Comparison of ENCODE assay signal across 8 cellular contexts in genomic region chr22:43136255-43136654, GRCh38. TPM values are rescaled to one million over a fixed set of nuclear protein-coding genes. Genes with fewer than 3 reads are reported as not detected.
A peak's percentile ranks its signal among the peaks of the same experiment; 100 is the strongest.
DNase-seq lines count a peak whose midpoint lies in the region; ATAC-seq and TF ChIP-seq lines count a peak whose summit lies in the region.

No MANE protein-coding gene starts in this region.

- TF ChIP-seq POLR2A in vagina (IDR thresholded peaks at IDR 0.05): no peak

- peak; percentile 96 for ATAC-seq in GM23338
- no peak for ATAC-seq in HG03135 (IDR thresholded peaks at IDR 0.05; ENCODE audit: unreplicated experiment)
- ATAC-seq in GM21737 (IDR thresholded peaks at IDR 0.05; ENCODE audit: unreplicated experiment): no peak

- H3K4me2 ChIP-seq in GM23338: no peak overlapping the region

- H3K27ac ChIP-seq in GM23338 (ENCODE audit: low read depth) (0 out of 2 replicates have a peak overlapping the region, but pooled peaks have one; percentile 14), vagina (no peak overlapping the region)

- intact Hi-C loops in vagina (cut with DNase I): no loop called here

- H3K36me3 Mint-ChIP-seq in GM23338 (ENCODE audit: low read depth) (peaks cover 68% of the 10 kb centered on the region; the same call in 2 of the 3 replicates), neural crest cell (ENCODE audit: low read depth) (peaks cover 16% of the 10 kb centered on the region)

- H3K9me2 ChIP-seq in GM23338 (ENCODE audit: insufficient read depth): no peaks in the 10 kb centered on the region

- H3K4me1 ChIP-seq in GM23338 (ENCODE audit: insufficient read depth) (no peaks in the 10 kb centered on the region), vagina (peaks cover 11% of the 10 kb centered on the region)

- H3K9me3 ChIP-seq in vagina: no peaks in the 10 kb centered on the region

- H3K4me3 Mint-ChIP-seq in GM23338 (no peak overlapping the region), neural crest cell (peak overlapping the region; percentile 57)

- H3F3A ChIP-seq in GM23338 (replicated peaks; ENCODE audit: low read depth): no peaks in the 10 kb centered on the region

- H3K79me2 ChIP-seq in GM23338 (replicated peaks; ENCODE audit: insufficient read depth): no peaks in the 10 kb centered on the region

- peaks cover 4% of the 10 kb centered on the region; the same call in 1 of the 2 replicates for H4K20me1 ChIP-seq in GM23338 (replicated peaks; ENCODE audit: insufficient read depth)

- H3K27me3 ChIP-seq in GM23338 (ENCODE audit: insufficient read depth) (no peaks in the 10 kb centered on the region), vagina (no peaks in the 10 kb centered on the region)

- H3K4me1 Mint-ChIP-seq in GM23338 (no peaks in the 10 kb centered on the region), neural crest cell (peaks cover 8% of the 10 kb centered on the region)

- H3K27ac Mint-ChIP-seq in GM23338: no peak overlapping the region; the same call in 1 of the 2 replicates
- H3K27ac Mint-ChIP-seq in neural crest cell (ENCODE audit: unreplicated experiment): no peak overlapping the region

- peaks cover 4% of the 10 kb centered on the region for H3K27me3 Mint-ChIP-seq in GM23338 (ENCODE audit: insufficient read depth, low read depth, poor library complexity)
- no peaks in the 10 kb centered on the region for H3K27me3 Mint-ChIP-seq in neural crest cell (ENCODE audit: low read depth)

- TF ChIP-seq CTCF in GM23338 (conservative IDR thresholded peaks at IDR 0.05; ENCODE audit: low read depth in 2 of 2) (peak; percentile 58 to 80), WI38 (IDR thresholded peaks at IDR 0.05; ENCODE audit: low read depth, low read length) (peak; percentile 79), epithelial cell of proximal tubule (conservative IDR thresholded peaks at IDR 0.05; ENCODE audit: low read depth, low read length) (peak; percentile 76), neural crest cell (conservative IDR thresholded peaks at IDR 0.05) (peak; percentile 72), vagina (IDR thresholded peaks at IDR 0.05) (peak in 1 of 3 experiments; percentile 41)

- no peaks in the 10 kb centered on the region for H3K9me3 Mint-ChIP-seq in GM23338
- no peaks in the 10 kb centered on the region for H3K9me3 Mint-ChIP-seq in neural crest cell

- H3K36me3 ChIP-seq in GM23338 (ENCODE audit: insufficient read depth): peaks cover 4% of the 10 kb centered on the region; the same call in 1 of the 2 replicates
- peaks cover 0 to 77% of the 10 kb centered on the region in 2 donors for H3K36me3 ChIP-seq in vagina

- H3K4me3 ChIP-seq in GM23338 (no peak overlapping the region), WI38 (ENCODE audit: low read depth, low read length) (no peak overlapping the region), epithelial cell of proximal tubule (ENCODE audit: low read depth, low read length) (no peak overlapping the region), vagina (no peak overlapping the region)

- no peak overlapping the region for H2AFZ ChIP-seq in GM23338

- peak; percentile 36 for DNase-seq in Ammon's horn (ENCODE audit: low spot score)
- DNase-seq in GM23338 (ENCODE audit: low spot score): peak; percentile 74
- DNase-seq in epithelial cell of proximal tubule (ENCODE audit: low read depth): no peak
- peak; percentile 55 for DNase-seq in neural crest cell (ENCODE audit: low read depth, low spot score)
- DNase-seq in vagina (ENCODE audit: extremely low spot score in 2 of 2): no peak

TF ChIP-seq in GM23338, 12 proteins besides CTCF, POLR2A, EP300 and RAD21:
- TF ChIP-seq EZH2phosphoT487 (IDR thresholded peaks at IDR 0.05; ENCODE audit: unreplicated experiment) (no peak), ZNF114 (CRISPR knock-in tag; IDR thresholded peaks at IDR 0.05) (no peak), ZNF331 (CRISPR knock-in tag; IDR thresholded peaks at IDR 0.05; ENCODE audit: low read depth) (no peak), EZH2 (IDR thresholded peaks at IDR 0.05; ENCODE audit: low read depth, unreplicated experiment) (no peak)

RNA-seq across cellular contexts. Expression of gene MCAT, which starts 6.9 kb away (rescaled TPM):
- 12.3 and 16.9 TPM in 2 replicates for total RNA-seq in GM23338 (2014; rRNA removed; shearing (Covaris generic))
- polyA plus RNA-seq in GM23338 (2016; fragmentation: Nextera tagmentation; extraction: Ambion mirVana): 9.7 and 10.4 TPM in 2 replicates
- total RNA-seq in epithelial cell of proximal tubule: 31.9 and 45.4 TPM in 2 replicates
- 25.7 and 26.5 TPM in 2 replicates for total RNA-seq in neural crest cell
- 22.8 TPM for total RNA-seq in vagina

RNA-seq across cellular contexts. Expression of gene TSPO, which starts 15.1 kb away (rescaled TPM):
- total RNA-seq in GM23338 (2014; rRNA removed; shearing (Covaris generic)): 42.5 and 44.7 TPM in 2 replicates
- polyA plus RNA-seq in GM23338 (2016; fragmentation: Nextera tagmentation; extraction: Ambion mirVana): 32.3 and 34.6 TPM in 2 replicates
- total RNA-seq in epithelial cell of proximal tubule (524 and 536 TPM in 2 replicates), neural crest cell (11.1 and 12.3 TPM in 2 replicates), vagina (524 TPM)

RNA-seq across cellular contexts. Expression of gene BIK, which starts 25.7 kb away (rescaled TPM):
- total RNA-seq in GM23338 (2014; rRNA removed; shearing (Covaris generic)): 5.6 and 9.8 TPM in 2 replicates
- 9.6 and 10.4 TPM in 2 replicates for polyA plus RNA-seq in GM23338 (2016; fragmentation: Nextera tagmentation; extraction: Ambion mirVana)
- total RNA-seq in epithelial cell of proximal tubule (12.4 and 18.3 TPM in 2 replicates), neural crest cell (0.61 and 0.86 TPM in 2 replicates), vagina (not detected)

RNA-seq across cellular contexts. Expression of gene TTLL1, which starts 47.1 kb away (rescaled TPM):
- total RNA-seq in GM23338 (2014; rRNA removed; shearing (Covaris generic)): 3.5 and 5.5 TPM in 2 replicates
- polyA plus RNA-seq in GM23338 (2016; fragmentation: Nextera tagmentation; extraction: Ambion mirVana): 6.2 and 6.8 TPM in 2 replicates
- total RNA-seq in epithelial cell of proximal tubule (5.9 and 8.9 TPM in 2 replicates), neural crest cell (19.1 TPM in 2 replicates), vagina (5.9 TPM)

RNA-seq across cellular contexts. Expression of gene TTLL12, which starts 50.7 kb away (rescaled TPM):
- total RNA-seq in GM23338 (2014; rRNA removed; shearing (Covaris generic)): 129 and 147 TPM in 2 replicates
- polyA plus RNA-seq in GM23338 (2016; fragmentation: Nextera tagmentation; extraction: Ambion mirVana): 43.9 and 46.7 TPM in 2 replicates
- total RNA-seq in epithelial cell of proximal tubule: 91.8 and 104 TPM in 2 replicates
- total RNA-seq in neural crest cell: 72.4 and 73.8 TPM in 2 replicates
- total RNA-seq in vagina: 56.2 TPM

Comparison
In these comparisons a context has a peak if more than half of its experiments do, and no peak if none do; other contexts are left out.
1. DNase-seq: peak in Ammon's horn (single experiment), GM23338 (single experiment) and neural crest cell (single experiment); none in epithelial cell of proximal tubule (single experiment) and vagina (0 of 2).
2. RNA of gene TSPO, which starts 15.1 kb away (total RNA-seq): 524 TPM in vagina (single experiment) and 524 to 536 TPM in epithelial cell of proximal tubule; 42.5 to 44.7 TPM in GM23338 and 11.1 to 12.3 TPM in neural crest cell; every median in the first group is over 10 times any median in the second.